8 cellular contexts compared by ENCODE assay signal in the genomic region with DNA sequence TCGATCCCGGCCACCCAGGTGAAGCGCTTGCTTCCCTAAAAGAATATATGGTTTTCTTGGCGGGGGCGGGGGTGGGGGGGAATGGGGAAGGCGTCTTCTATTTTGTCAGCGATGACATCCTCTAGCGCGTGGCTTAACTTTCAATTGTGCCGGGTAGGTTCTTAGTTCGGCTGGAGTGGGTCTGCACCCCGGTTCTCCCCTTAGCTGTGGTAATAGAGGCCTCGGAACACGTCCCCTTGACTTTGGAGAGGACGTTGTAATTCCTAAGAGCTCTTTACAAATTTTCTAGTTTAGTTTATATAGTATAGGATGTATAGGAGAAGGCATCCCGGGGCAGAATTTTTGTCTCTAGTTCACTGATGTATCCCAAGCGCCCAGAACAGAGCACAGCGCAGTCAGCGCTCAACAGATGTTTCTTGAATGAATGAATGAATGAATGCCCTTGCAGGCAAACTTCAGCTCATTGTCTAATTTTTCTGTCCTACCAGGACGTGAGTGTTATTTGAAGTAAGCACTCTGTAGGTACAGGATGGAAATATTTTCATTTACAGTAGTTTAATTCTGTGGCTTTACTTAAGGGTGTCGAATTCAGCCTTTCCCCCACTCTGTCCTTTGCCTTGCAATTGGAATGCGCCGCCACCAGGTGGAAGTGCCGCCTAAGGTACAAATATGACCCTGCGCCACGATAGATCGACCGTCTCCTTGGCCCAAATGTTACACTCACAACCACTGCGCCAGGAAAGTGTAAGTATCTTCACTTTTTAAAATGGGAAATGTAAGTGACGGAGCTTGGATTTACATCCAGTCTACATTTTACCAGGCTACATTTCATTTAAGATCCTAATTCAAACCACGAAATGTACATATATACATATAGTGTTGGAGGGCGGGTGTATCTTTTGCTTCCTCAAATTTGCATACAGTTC. TPM values are rescaled to one million over a fixed set of nuclear protein-coding genes. Genes with fewer than 3 reads are reported as not detected.
DNase-seq lines count a peak whose midpoint lies in the region; ATAC-seq and TF ChIP-seq lines count a peak whose summit lies in the region.

No MANE protein-coding gene starts in this region.

- DNase-seq in AG09309 (ENCODE audit: low read depth) (peak; percentile 45), NCI-H2227 (lab: John Stamatoyannopoulos, UW; ENCODE audit: unreplicated experiment) (peak; percentile 81), chondrocyte (ENCODE audit: low spot score) (no peak), kidney epithelial cell (ENCODE audit: low read depth) (peak; percentile 39)
- peak; percentile 70 for DNase-seq in activated CD4-positive, alpha-beta T cell treated with anti-CD3 and anti-CD28 coated beads for 1 hour
- peak; percentile 85 for DNase-seq in stimulated activated CD4-positive, alpha-beta T cell treated with anti-CD3 and anti-CD28 coated beads, Interleukin-15, amount 100 ng/mL, for 24 hours

- peak overlapping the region; percentile 67 for H3K4me3 ChIP-seq in AG09309 (ENCODE audit: control insufficient read depth, low read depth, low read length)
- H3K4me3 ChIP-seq in kidney epithelial cell (ENCODE audit: low read depth, low read length) = peak overlapping the region; percentile 59

- H3K36me3 ChIP-seq in kidney epithelial cell (ENCODE audit: control insufficient read depth, insufficient read depth, low read length) = no peaks in the 10 kb centered on the region

- peak overlapping the region; percentile 96 for H3K4me3 Mint-ChIP-seq in chondrocyte (ENCODE audit: unreplicated experiment)

- peaks cover 5% of the 10 kb centered on the region for H3K27me3 Mint-ChIP-seq in chondrocyte (ENCODE audit: low read depth)

- peak; percentile 80 for ATAC-seq in GM18873 (IDR thresholded peaks at IDR 0.05; ENCODE audit: low FRiP score, unreplicated experiment)
- peak; percentile 76 for ATAC-seq in HG03159 (IDR thresholded peaks at IDR 0.05; ENCODE audit: unreplicated experiment)

- H3K27me3 ChIP-seq in kidney epithelial cell (ENCODE audit: control insufficient read depth, insufficient read depth, low read length) = no peaks in the 10 kb centered on the region

- no peaks in the 10 kb centered on the region for H3K36me3 Mint-ChIP-seq in chondrocyte (ENCODE audit: low read depth)

- no peaks in the 10 kb centered on the region for H3K9me3 Mint-ChIP-seq in chondrocyte (ENCODE audit: low read depth)

- peaks cover 21% of the 10 kb centered on the region for H3K4me1 Mint-ChIP-seq in chondrocyte (ENCODE audit: low read depth)

- TF ChIP-seq CTCF in AG09309 (IDR thresholded peaks at IDR 0.05; ENCODE audit: control insufficient read depth, insufficient read depth, low read depth, low read length, missing control alignments) (peak; percentile 92), chondrocyte (IDR thresholded peaks at IDR 0.05) (peak; percentile 94), kidney epithelial cell (IDR thresholded peaks at IDR 0.05; ENCODE audit: insufficient read depth, low read length, poor library complexity, severe bottlenecking) (peak; percentile 86)

- H3K27ac Mint-ChIP-seq in chondrocyte (ENCODE audit: unreplicated experiment) = peak overlapping the region; percentile 98

RNA-seq across cellular contexts. Expression of a gene that starts 0.8 kb away (rescaled TPM):
- 21.0 to 22.7 TPM (median 21.5 TPM) in 3 replicates for total RNA-seq in chondrocyte
- total RNA-seq in kidney epithelial cell = 21.8 and 27.9 TPM in 2 replicates

RNA-seq across cellular contexts. Expression of a gene that starts 31.0 kb away (rescaled TPM):
- total RNA-seq in chondrocyte = 6.6 to 7.1 TPM (median 7.0 TPM) in 3 replicates
- total RNA-seq in kidney epithelial cell = 2.0 and 3.6 TPM in 2 replicates
